ENCODE assay signal across 11 cellular contexts in the genomic region with DNA sequence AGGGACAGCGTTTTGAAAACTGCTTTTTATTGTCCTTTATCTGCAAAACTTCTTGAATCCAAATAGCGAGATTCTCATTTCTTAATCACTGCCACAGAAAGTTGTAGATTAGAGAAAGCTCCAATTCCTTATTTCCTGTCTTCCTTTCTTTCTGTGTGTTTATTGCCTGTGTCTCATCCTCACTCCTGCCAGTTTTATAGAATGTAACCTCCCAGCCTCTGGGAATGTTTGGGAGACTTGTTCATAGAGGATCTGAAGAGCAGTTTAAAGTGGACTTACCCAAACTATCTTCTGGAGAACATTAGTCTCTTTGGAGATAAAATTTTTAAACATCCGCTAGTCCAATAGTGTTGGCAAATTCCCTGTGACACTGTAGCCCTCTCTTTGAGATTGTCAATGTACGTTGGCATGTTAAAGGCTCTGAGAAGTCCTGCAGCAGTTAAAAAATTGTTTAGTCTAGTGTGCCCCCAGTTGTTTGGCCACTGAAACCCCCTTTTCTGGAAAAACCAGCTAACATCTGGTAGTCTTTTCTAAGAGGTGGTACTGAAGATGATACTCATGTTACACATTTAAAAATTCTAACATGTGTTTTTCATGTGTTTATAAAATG. TPM values are rescaled to one million over a fixed set of nuclear protein-coding genes. Genes with fewer than 3 reads are reported as not detected.
DNase-seq lines count a peak whose midpoint lies in the region; ATAC-seq, FAIRE-seq and TF ChIP-seq lines count a peak whose summit lies in the region.
"Had no signal": no experiment of that assay in that cellular context is flagged by ENCODE, and none has a peak within 500 bp of the region (broad histone marks: within the 10 kb centered on the region; RNA-seq: fewer than 3 reads in every experiment).

No MANE protein-coding gene starts in this region.

- no peak overlapping the region for H3K4me3 Mint-ChIP-seq in endodermal cell
- H3K4me3 Mint-ChIP-seq in nephron: peak overlapping the region in 1 of 3 experiments; percentile 46
- H3K4me3 Mint-ChIP-seq: CD4-positive, alpha-beta T cell had no signal

- no peak for FAIRE-seq in H54 (lab: Jason Lieb, UNC)
- FAIRE-seq: H1 had no signal

- peak; percentile 81 for DNase-seq in AG09309 (ENCODE audit: low read depth)
- peak; percentile 85 for DNase-seq in M059J (ENCODE audit: low read depth)
- DNase-seq in endodermal cell: no peak
- DNase-seq in H54 (ENCODE audit: insufficient read length, low spot score): no peak
- DNase-seq in activated CD4-positive, alpha-beta T cell treated with anti-CD3 and anti-CD28 coated beads, Interleukin-2, amount 50 U/mL, for 1 hour: no peak
- no peak for DNase-seq in SW 1271 (lab: John Stamatoyannopoulos, UW)
- DNase-seq: CD4-positive, alpha-beta T cell; NCI-H1694 had no signal

- H3K27ac Mint-ChIP-seq in endodermal cell (peak overlapping the region; percentile 93), nephron (peak overlapping the region; percentile 91 to 98 (median 95))
- H3K27ac Mint-ChIP-seq: CD4-positive, alpha-beta T cell had no signal

- peaks cover 23% of the 10 kb centered on the region for H3K4me1 ChIP-seq in endodermal cell (ENCODE audit: control insufficient read depth, insufficient read depth, low read length)

- peaks cover 50% of the 10 kb centered on the region for H3K36me3 ChIP-seq in endodermal cell (ENCODE audit: control insufficient read depth, insufficient read depth, low read length)

- no peak overlapping the region for H3K27ac ChIP-seq in endodermal cell (ENCODE audit: low read depth, low read length)

- no peaks in the 10 kb centered on the region for H3K27me3 Mint-ChIP-seq in endodermal cell (ENCODE audit: insufficient read depth)
- H3K27me3 Mint-ChIP-seq in nephron (ENCODE audit: low read depth): no peaks in the 10 kb centered on the region
- H3K27me3 Mint-ChIP-seq: CD4-positive, alpha-beta T cell had no signal

- TF ChIP-seq POLR2A in H54 (IDR thresholded peaks at IDR 0.05; ENCODE audit: low read depth, low read length): no peak

- H3K4me1 Mint-ChIP-seq in endodermal cell (peaks cover 43% of the 10 kb centered on the region), nephron (peaks cover 57% of the 10 kb centered on the region)

- H3K4me3 ChIP-seq in AG09309 (ENCODE audit: control insufficient read depth, low read depth, low read length): no peak overlapping the region
- H3K4me3 ChIP-seq in endodermal cell (ENCODE audit: low read length): no peak overlapping the region

- peaks cover 25% of the 10 kb centered on the region for H3K36me3 Mint-ChIP-seq in endodermal cell (ENCODE audit: low read depth)
- peaks cover 12% of the 10 kb centered on the region for H3K36me3 Mint-ChIP-seq in nephron (ENCODE audit: low read depth)

- 88 to 90% methylated on average over 4 of the region's 4 CpGs for WGBS in endodermal cell (ENCODE audit: insufficient coverage in 1 of 2, insufficient read length in 1 of 2), 2 experiments

- no peak overlapping the region for H3K9ac ChIP-seq in endodermal cell (ENCODE audit: extremely low read depth, low read length, poor library complexity, severe bottlenecking)

- H3K9me3 Mint-ChIP-seq in endodermal cell (no peaks in the 10 kb centered on the region), nephron (no peaks in the 10 kb centered on the region)
- H3K9me3 Mint-ChIP-seq: CD4-positive, alpha-beta T cell had no signal

- TF ChIP-seq CTCF in AG09309 (IDR thresholded peaks at IDR 0.05; ENCODE audit: control insufficient read depth, insufficient read depth, low read depth, low read length, missing control alignments) (no peak), endodermal cell (conservative IDR thresholded peaks at IDR 0.05) (no peak), nephron (IDR thresholded peaks at IDR 0.05; ENCODE audit: unreplicated experiment in 3 of 3) (no peak)

- H3K9me3 ChIP-seq in endodermal cell (ENCODE audit: control insufficient read depth, low read length): no peaks in the 10 kb centered on the region

- no peak for ATAC-seq in HG02981 (IDR thresholded peaks at IDR 0.05; ENCODE audit: unreplicated experiment)

- H3K27me3 ChIP-seq in endodermal cell (ENCODE audit: control insufficient read depth, insufficient read depth, low read length, poor library complexity, severe bottlenecking): no peaks in the 10 kb centered on the region

RNA-seq across cellular contexts. Expression of a gene that starts 50.5 kb away (rescaled TPM):
- total RNA-seq in M059J (2014; rRNA removed; shearing (Covaris generic)): 65.0 and 130 TPM in 2 replicates
- total RNA-seq in endodermal cell: 100 to 1,000 TPM; 212 to 221 TPM
- polyA plus RNA-seq in endodermal cell (2013, experiment 1 of 2): 86.0 TPM
- polyA plus RNA-seq in endodermal cell (2013, experiment 2 of 2): 96.0 TPM

Comparison
In these comparisons a context has a peak if more than half of its experiments do, and no peak if none do; other contexts are left out.
1. DNase-seq: peak in AG09309 (single experiment) and M059J (single experiment); none in endodermal cell (single experiment), H54 (single experiment), activated CD4-positive, alpha-beta T cell treated with anti-CD3 and anti-CD28 coated beads, Interleukin-2, amount 50 U/mL, for 1 hour (single experiment) and SW 1271 (0 of 2).